21 cellular contexts compared by ENCODE assay signal in the genomic region with DNA sequence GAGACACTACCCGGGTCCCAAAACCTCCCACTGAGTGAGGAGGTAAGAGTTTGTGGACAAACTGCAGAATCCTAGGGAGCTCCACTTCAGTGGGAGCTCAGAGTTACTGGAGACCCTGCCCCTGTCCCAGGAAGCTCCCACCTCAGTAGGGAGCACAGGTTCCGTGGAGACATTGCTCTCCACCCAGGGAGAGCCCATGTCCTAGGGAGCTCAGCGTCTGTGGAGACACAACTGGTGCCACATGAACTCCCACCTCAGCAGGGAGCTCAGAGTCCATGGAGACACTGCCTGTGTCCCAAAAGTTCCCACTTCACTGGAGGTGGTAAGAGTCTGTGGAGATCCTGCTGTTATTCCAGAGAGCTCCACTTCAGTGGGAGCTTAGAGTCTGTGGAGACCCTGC. TPM values are rescaled to one million over a fixed set of nuclear protein-coding genes. Genes with fewer than 3 reads are reported as not detected.
A peak's percentile ranks its signal among the peaks of the same experiment; 100 is the strongest.
DNase-seq lines count a peak whose midpoint lies in the region; ATAC-seq, FAIRE-seq and TF ChIP-seq lines count a peak whose summit lies in the region.
"Had no signal": no experiment of that assay in that cellular context is flagged by ENCODE, and none has a peak within 500 bp of the region (broad histone marks: within the 10 kb centered on the region; RNA-seq: fewer than 3 reads in every experiment).

No MANE protein-coding gene starts in this region.

- H3K9me3 Mint-ChIP-seq in activated T-cell treated with anti-CD3 and anti-CD28 coated beads, Interleukin-2, amount 50 U/mL, for 72 hours = no peaks in the 10 kb centered on the region
- H3K9me3 Mint-ChIP-seq in activated CD8-positive, alpha-beta T cell treated with anti-CD3 and anti-CD28 coated beads for 36 hours = no peaks in the 10 kb centered on the region
- H3K9me3 Mint-ChIP-seq: activated T-cell treated with anti-CD3 and anti-CD28 coated beads, Interleukin-2, amount 50 U/mL, for 4 hours had no signal

- no peaks in the 10 kb centered on the region for H3K9me3 ChIP-seq in kidney (ENCODE audit: control insufficient read depth in 1 of 2, low read length in 2 of 2)
- H3K9me3 ChIP-seq in aorta (ENCODE audit: control insufficient read depth, low read length) = no peaks in the 10 kb centered on the region
- H3K9me3 ChIP-seq: A549, lower lobe of right lung, upper lobe of left lung had no signal

- intact Hi-C loops in activated CD8-positive, alpha-beta T cell treated with anti-CD3 and anti-CD28 coated beads for 36 hours (cut with micrococcal nuclease) = no loop called here
- intact Hi-C loops in kidney (cut with DNase I) (no loop called here), aorta (cut with DNase I) (loop anchor here in 1 of 2 donors (5.0 kb wide), 1 partner anchor 165 kb away; no protein-coding TSS in a partner anchor)

- POLR2A ChIA-PET in activated CD8-positive, alpha-beta T cell treated with anti-CD3 and anti-CD28 coated beads for 36 hours (lab: Charles Lee) = interaction anchor here (1.0 to 16.8 kb wide), 10 partner anchors 8 to 174 kb away, joined by 3 to 317 read pairs (median 9); a partner anchor contains a TSS

- H3K36me3 ChIP-seq in kidney (ENCODE audit: control insufficient read depth in 1 of 2, insufficient read depth in 2 of 2, low read length in 2 of 2) (no peaks in the 10 kb centered on the region), aorta (ENCODE audit: control insufficient read depth in 1 of 2, insufficient read depth in 2 of 2, low read length in 1 of 2) (no peaks in the 10 kb centered on the region)

- H3K4me1 Mint-ChIP-seq in activated T-cell treated with anti-CD3 and anti-CD28 coated beads, Interleukin-2, amount 50 U/mL, for 72 hours (ENCODE audit: low read depth) = peaks cover 56% of the 10 kb centered on the region
- peaks cover 36% of the 10 kb centered on the region for H3K4me1 Mint-ChIP-seq in activated CD8-positive, alpha-beta T cell treated with anti-CD3 and anti-CD28 coated beads for 36 hours (ENCODE audit: low read depth)

- 78% methylated on average over 3 of the region's 3 CpGs for WGBS in aorta, 2 donors

- no peak for ATAC-seq in activated T-cell treated with anti-CD3 and anti-CD28 coated beads, Interleukin-2, amount 50 U/mL, for 72 hours (replicated peaks in 1 of 2)
- no peak for ATAC-seq in activated CD8-positive, alpha-beta T cell treated with anti-CD3 and anti-CD28 coated beads for 36 hours
- ATAC-seq in aorta (ENCODE audit: low FRiP score) (no peak), HG02870 (IDR thresholded peaks at IDR 0.05; ENCODE audit: unreplicated experiment) (no peak)
- ATAC-seq: A549; activated T-cell treated with anti-CD3 and anti-CD28 coated beads, Interleukin-2, amount 50 U/mL, for 4 hours; lower lobe of right lung had no signal

- no peak for FAIRE-seq in kidney (lab: Jason Lieb, UNC)
- FAIRE-seq: A549, GM18507, islet of Langerhans had no signal

- H3K4me3 ChIP-seq in kidney (ENCODE audit: low read length in 2 of 2) = no peak overlapping the region
- H3K4me3 ChIP-seq in aorta (ENCODE audit: low read length in 2 of 2) = no peak overlapping the region
- H3K4me3 ChIP-seq: A549, lower lobe of right lung, upper lobe of left lung had no signal

- peak overlapping the region; percentile 20 to 47 for H3K4me3 Mint-ChIP-seq in activated T-cell treated with anti-CD3 and anti-CD28 coated beads, Interleukin-2, amount 50 U/mL, for 72 hours
- no peak overlapping the region for H3K4me3 Mint-ChIP-seq in activated CD8-positive, alpha-beta T cell treated with anti-CD3 and anti-CD28 coated beads for 36 hours
- H3K4me3 Mint-ChIP-seq: activated T-cell treated with anti-CD3 and anti-CD28 coated beads, Interleukin-2, amount 50 U/mL, for 4 hours had no signal

- H3K27ac Mint-ChIP-seq in activated T-cell treated with anti-CD3 and anti-CD28 coated beads, Interleukin-2, amount 50 U/mL, for 72 hours = peak overlapping the region; percentile 70
- peak overlapping the region; percentile 54 for H3K27ac Mint-ChIP-seq in activated CD8-positive, alpha-beta T cell treated with anti-CD3 and anti-CD28 coated beads for 36 hours

- no peak overlapping the region for H3K27ac ChIP-seq in kidney (ENCODE audit: low read depth in 2 of 2, low read length in 2 of 2)
- H3K27ac ChIP-seq in aorta (ENCODE audit: low read depth in 1 of 2, low read length in 2 of 2) = no peak overlapping the region
- H3K27ac ChIP-seq: A549, epithelial cell of prostate, lower lobe of right lung, upper lobe of left lung had no signal

- CTCF ChIA-PET in activated CD8-positive, alpha-beta T cell treated with anti-CD3 and anti-CD28 coated beads for 36 hours (lab: Charles Lee) = interaction anchor here (0.7 to 5.1 kb wide), 14 partner anchors 8 to 163 kb away, joined by 3 to 87 read pairs (median 4); a partner anchor contains a TSS

- no peak for TF ChIP-seq CTCF in activated CD8-positive, alpha-beta T cell treated with anti-CD3 and anti-CD28 coated beads for 36 hours (IDR thresholded peaks at IDR 0.05)
- no peak for TF ChIP-seq CTCF in kidney (IDR thresholded peaks at IDR 0.05; ENCODE audit: borderline replicate concordance, extremely low read depth, insufficient read depth)

- no peaks in the 10 kb centered on the region for H3K27me3 ChIP-seq in aorta (ENCODE audit: control insufficient read depth in 1 of 2, insufficient read depth in 2 of 2, low read length in 1 of 2)
- H3K27me3 ChIP-seq: upper lobe of left lung had no signal

- H3K9ac ChIP-seq in kidney (ENCODE audit: low read length in 2 of 2) = no peak overlapping the region

- H3K36me3 Mint-ChIP-seq in activated T-cell treated with anti-CD3 and anti-CD28 coated beads, Interleukin-2, amount 50 U/mL, for 72 hours (ENCODE audit: insufficient read depth in 2 of 2) = peaks cover 19 to 46% of the 10 kb centered on the region in 2 donors
- peaks cover 90% of the 10 kb centered on the region for H3K36me3 Mint-ChIP-seq in activated CD8-positive, alpha-beta T cell treated with anti-CD3 and anti-CD28 coated beads for 36 hours (ENCODE audit: low read depth)

- DNase-seq in activated T-cell treated with anti-CD3 and anti-CD28 coated beads, Interleukin-2, amount 50 U/mL, for 72 hours = no peak
- no peak for DNase-seq in activated T-cell treated with anti-CD3 and anti-CD28 coated beads for 4 hours
- no peak for DNase-seq in activated CD8-positive, alpha-beta T cell treated with anti-CD3 and anti-CD28 coated beads for 36 hours
- DNase-seq in kidney = peak; percentile 18
- peak; percentile 21 to 36 for DNase-seq in aorta
- DNase-seq in hippocampal formation (lab: John Stamatoyannopoulos, UW) = no peak
- no peak for DNase-seq in NCI-H1092 treated with DMSO at 0.1 percent for 48 hours (lab: John Stamatoyannopoulos, UW)
- DNase-seq: activated T-cell treated with anti-CD3 and anti-CD28 coated beads, Interleukin-2, amount 50 U/mL, for 4 hours; lower lobe of right lung; NCI-H1694 treated with DMSO at 0.1 percent for 48 hours; NCI-H2227 treated with DMSO at 0.1 percent for 48 hours; NCI-H774; Right ventricle myocardium superior; stimulated activated CD4-positive, alpha-beta T cell treated with anti-CD3 and anti-CD28 coated beads, Interleukin-4, amount 100 ng/mL, for 1 hour; SW 1271 had no signal

- peaks cover 0 to under 1% of the 10 kb centered on the region in 2 donors for H3K4me1 ChIP-seq in kidney (ENCODE audit: control insufficient read depth in 1 of 2, insufficient read depth in 1 of 2, low read depth in 1 of 2, low read length in 2 of 2)
- H3K4me1 ChIP-seq in aorta (ENCODE audit: control insufficient read depth in 1 of 2, insufficient read depth in 2 of 2, low read length in 2 of 2) = no peaks in the 10 kb centered on the region
- H3K4me1 ChIP-seq: A549 had no signal

- H3K27me3 Mint-ChIP-seq in activated T-cell treated with anti-CD3 and anti-CD28 coated beads, Interleukin-2, amount 50 U/mL, for 72 hours (ENCODE audit: low read depth) = no peaks in the 10 kb centered on the region
- H3K27me3 Mint-ChIP-seq in activated CD8-positive, alpha-beta T cell treated with anti-CD3 and anti-CD28 coated beads for 36 hours = no peaks in the 10 kb centered on the region

RNA-seq across cellular contexts. Expression of a gene that starts 6.3 kb away (rescaled TPM):
- 100 to 1,000 TPM; 595 to 606 TPM for total RNA-seq in activated T-cell treated with anti-CD3 and anti-CD28 coated beads, Interleukin-2, amount 50 U/mL, for 72 hours
- 100 to 1,000 TPM; 399 to 403 TPM for total RNA-seq in activated CD8-positive, alpha-beta T cell treated with anti-CD3 and anti-CD28 coated beads for 36 hours
- total RNA-seq in kidney = 14.3 TPM
- polyA plus RNA-seq in kidney (ENCODE audit: insufficient read depth, low read depth, low replicate concordance) = 0.60 TPM
- 10 to 100 TPM in 1 of 2 donors, 1 to 10 TPM in 1; 7.2 to 21.3 TPM for total RNA-seq in aorta
- 1 to 10 TPM; 1.4 to 3.5 TPM for polyA plus RNA-seq in aorta

RNA-seq across cellular contexts. Expression of a gene that starts 27.4 kb away (rescaled TPM):
- 100 to 1,000 TPM in 1 of 2 donors, 10 to 100 TPM in 1; 94.2 to 109 TPM for total RNA-seq in activated T-cell treated with anti-CD3 and anti-CD28 coated beads, Interleukin-2, amount 50 U/mL, for 72 hours
- total RNA-seq in activated CD8-positive, alpha-beta T cell treated with anti-CD3 and anti-CD28 coated beads for 36 hours = 10 to 100 TPM; 72.3 to 77.5 TPM
- total RNA-seq in kidney = 35.0 TPM
- polyA plus RNA-seq in kidney (ENCODE audit: insufficient read depth, low read depth, low replicate concordance) = 37.8 TPM
- 10 to 100 TPM; 38.6 to 49.1 TPM for total RNA-seq in aorta
- polyA plus RNA-seq in aorta = 10 to 100 TPM; 32.7 to 41.5 TPM

Comparison
In these comparisons a context has a peak if more than half of its experiments do, and no peak if none do; other contexts are left out.
1. DNase-seq: peak in kidney (single experiment) and aorta (2 of 2); none in activated T-cell treated with anti-CD3 and anti-CD28 coated beads, Interleukin-2, amount 50 U/mL, for 72 hours (0 of 2), activated T-cell treated with anti-CD3 and anti-CD28 coated beads for 4 hours (single experiment), activated CD8-positive, alpha-beta T cell treated with anti-CD3 and anti-CD28 coated beads for 36 hours (single experiment), hippocampal formation (0 of 2) and NCI-H1092 treated with DMSO at 0.1 percent for 48 hours (single experiment).
2. RNA of a gene that starts 6.3 kb away (total RNA-seq): 595 to 606 TPM in activated T-cell treated with anti-CD3 and anti-CD28 coated beads, Interleukin-2, amount 50 U/mL, for 72 hours and 399 to 403 TPM in activated CD8-positive, alpha-beta T cell treated with anti-CD3 and anti-CD28 coated beads for 36 hours; 7.2 to 21.3 TPM in aorta and 14.3 TPM in kidney (single experiment); every median in the first group is over 10 times any median in the second.